17 cellular contexts compared by ENCODE assay signal in the genomic region with DNA sequence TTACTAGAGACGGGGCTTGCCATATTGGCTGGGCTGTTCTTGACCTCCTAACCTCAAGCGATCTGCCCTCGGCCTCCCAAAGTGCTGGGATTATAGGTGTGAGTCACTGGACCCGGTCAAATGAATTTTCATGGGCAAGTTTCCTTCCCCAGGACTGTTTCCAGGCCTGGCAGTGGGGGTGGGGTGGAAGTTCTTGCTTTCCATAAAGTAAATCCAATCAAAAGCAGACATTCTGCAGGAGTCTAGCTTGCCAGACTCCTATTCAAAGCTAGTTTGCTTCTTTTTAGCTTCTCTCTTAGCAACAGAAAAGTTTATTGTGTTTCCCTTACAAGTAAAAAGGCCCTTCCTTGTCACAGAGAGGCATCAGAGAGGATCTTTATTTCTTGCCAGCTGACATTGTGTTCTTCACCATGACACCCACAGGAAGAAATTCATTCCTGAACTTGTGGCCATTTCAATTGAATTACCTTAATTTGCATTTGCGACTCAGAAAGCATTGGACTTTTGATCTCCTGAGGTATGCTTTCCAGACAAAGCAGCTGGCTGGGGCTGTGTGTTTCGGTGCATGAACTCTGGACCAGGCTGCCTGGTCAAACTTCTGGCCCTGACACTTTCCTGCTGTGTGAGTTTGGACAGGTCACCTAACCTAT. TPM values are rescaled to one million over a fixed set of nuclear protein-coding genes. Genes with fewer than 3 reads are reported as not detected.
DNase-seq lines count a peak whose midpoint lies in the region; ATAC-seq and TF ChIP-seq lines count a peak whose summit lies in the region.
"Had no signal": no experiment of that assay in that cellular context is flagged by ENCODE, and none has a peak within 500 bp of the region (broad histone marks: within the 10 kb centered on the region; RNA-seq: fewer than 3 reads in every experiment).

No MANE protein-coding gene starts in this region.

- DNase-seq in ELR (ENCODE audit: low read depth) = peak; percentile 39
- peak; percentile 21 for DNase-seq in T1000 (lab: John Stamatoyannopoulos, UW)
- peak; percentile 29 to 63 for DNase-seq in hippocampal formation (lab: John Stamatoyannopoulos, UW)
- DNase-seq in natural killer cell treated with Interleukin-12 subunit alpha and Interleukin-12 subunit beta and Interleukin-15 and Interleukin-18, amount 100 ng/mL, for 72 hours (ENCODE audit: low spot score) = no peak
- no peak for DNase-seq in activated T-cell treated with anti-CD3 and anti-CD28 coated beads, Interleukin-2, amount 50 U/mL, for 48 hours
- DNase-seq in left ventricle myocardium inferior = no peak
- DNase-seq: activated CD4-positive, alpha-beta T cell treated with anti-CD3 and anti-CD28 coated beads, Interleukin-2, amount 10 ng/mL, durations not matched to agents 24 days and 14 days; effector memory CD4-positive, alpha-beta T cell; GOT3; NCI-H524; nephron progenitor cell; stimulated activated CD4-positive, alpha-beta T cell treated with anti-CD3 and anti-CD28 coated beads, Interleukin-2, amount 100 ng/mL, for 24 hours had no signal

- no peak overlapping the region for H3K27ac Mint-ChIP-seq in natural killer cell treated with Interleukin-12 subunit alpha and Interleukin-12 subunit beta and Interleukin-15 and Interleukin-18, amount 100 ng/mL, for 72 hours
- H3K27ac Mint-ChIP-seq: activated CD4-positive, alpha-beta T cell treated with anti-CD3 and anti-CD28 coated beads, Interleukin-2, amount 10 ng/mL, durations not matched to agents 24 days and 14 days; activated naive CD4-positive, alpha-beta T cell treated with anti-CD3 and anti-CD28 coated beads, Interleukin-2, amount 50 U/mL, for 72 hours; stimulated activated naive CD8-positive, alpha-beta T cell treated with anti-CD3 and anti-CD28 coated beads, Interleukin-15, Interleukin-2, amounts not matched to agents 100 ng/mL and 50 ng/mL, for 24 hours had no signal

- ATAC-seq in HG03354 (IDR thresholded peaks at IDR 0.05; ENCODE audit: poor library complexity, severe bottlenecking, unreplicated experiment) = no peak
- no peak for ATAC-seq in natural killer cell treated with Interleukin-12 subunit alpha and Interleukin-12 subunit beta and Interleukin-15 and Interleukin-18, amount 100 ng/mL, for 72 hours
- ATAC-seq: activated naive CD4-positive, alpha-beta T cell treated with anti-CD3 and anti-CD28 coated beads, Interleukin-2, amount 50 U/mL, for 72 hours had no signal

- H3K4me3 ChIP-seq in rectal smooth muscle tissue (ENCODE audit: low read length) (no peak overlapping the region), left ventricle myocardium inferior (no peak overlapping the region)

- no peaks in the 10 kb centered on the region for H3K4me1 Mint-ChIP-seq in natural killer cell treated with Interleukin-12 subunit alpha and Interleukin-12 subunit beta and Interleukin-15 and Interleukin-18, amount 100 ng/mL, for 72 hours (ENCODE audit: low read depth in 2 of 2)
- H3K4me1 Mint-ChIP-seq: activated CD4-positive, alpha-beta T cell treated with anti-CD3 and anti-CD28 coated beads, Interleukin-2, amount 10 ng/mL, durations not matched to agents 24 days and 14 days had no signal

- no peaks in the 10 kb centered on the region for H3K36me3 Mint-ChIP-seq in natural killer cell treated with Interleukin-12 subunit alpha and Interleukin-12 subunit beta and Interleukin-15 and Interleukin-18, amount 100 ng/mL, for 72 hours
- H3K36me3 Mint-ChIP-seq: activated naive CD4-positive, alpha-beta T cell treated with anti-CD3 and anti-CD28 coated beads, Interleukin-2, amount 50 U/mL, for 72 hours had no signal

- no peaks in the 10 kb centered on the region for H3K36me3 ChIP-seq in rectal smooth muscle tissue (ENCODE audit: control insufficient read depth, insufficient read depth, low read length)
- H3K36me3 ChIP-seq in left ventricle myocardium inferior = no peaks in the 10 kb centered on the region

- no peaks in the 10 kb centered on the region for H3K9me3 ChIP-seq in left ventricle myocardium inferior (replicated peaks)

- H3K9ac ChIP-seq in rectal smooth muscle tissue (ENCODE audit: low read length) = no peak overlapping the region

- peaks cover 5% of the 10 kb centered on the region for H3K4me1 ChIP-seq in rectal smooth muscle tissue (ENCODE audit: control insufficient read depth, insufficient read depth, low read length)
- peaks cover 7% of the 10 kb centered on the region for H3K4me1 ChIP-seq in left ventricle myocardium inferior

- no peak overlapping the region for H3K4me3 Mint-ChIP-seq in natural killer cell treated with Interleukin-12 subunit alpha and Interleukin-12 subunit beta and Interleukin-15 and Interleukin-18, amount 100 ng/mL, for 72 hours
- H3K4me3 Mint-ChIP-seq: activated CD4-positive, alpha-beta T cell treated with anti-CD3 and anti-CD28 coated beads, Interleukin-2, amount 10 ng/mL, durations not matched to agents 24 days and 14 days; nephron progenitor cell; stimulated activated naive CD8-positive, alpha-beta T cell treated with anti-CD3 and anti-CD28 coated beads, Interleukin-15, Interleukin-2, amounts not matched to agents 100 ng/mL and 50 ng/mL, for 24 hours had no signal

- H3K27ac ChIP-seq in rectal smooth muscle tissue (ENCODE audit: low read depth, low read length) = peak overlapping the region; percentile 6
- no peak overlapping the region for H3K27ac ChIP-seq in left ventricle myocardium inferior (replicated peaks)
- H3K27ac ChIP-seq: C4-2B had no signal

- peaks cover 20% of the 10 kb centered on the region for H3K9me3 Mint-ChIP-seq in natural killer cell treated with Interleukin-12 subunit alpha and Interleukin-12 subunit beta and Interleukin-15 and Interleukin-18, amount 100 ng/mL, for 72 hours
- H3K9me3 Mint-ChIP-seq: activated CD4-positive, alpha-beta T cell treated with anti-CD3 and anti-CD28 coated beads, Interleukin-2, amount 10 ng/mL, durations not matched to agents 24 days and 14 days; nephron progenitor cell had no signal

- intact Hi-C loops in left ventricle myocardium inferior (cut with micrococcal nuclease) = no loop called here

- TF ChIP-seq CTCF in left ventricle myocardium inferior (IDR thresholded peaks at IDR 0.05; ENCODE audit: borderline replicate concordance) = no peak

- no peaks in the 10 kb centered on the region for H3K27me3 ChIP-seq in rectal smooth muscle tissue (ENCODE audit: control insufficient read depth, insufficient read depth, low read length)
- H3K27me3 ChIP-seq in left ventricle myocardium inferior (ENCODE audit: low read depth) = peaks cover 6% of the 10 kb centered on the region

- H3K27me3 Mint-ChIP-seq in natural killer cell treated with Interleukin-12 subunit alpha and Interleukin-12 subunit beta and Interleukin-15 and Interleukin-18, amount 100 ng/mL, for 72 hours = no peaks in the 10 kb centered on the region
- H3K27me3 Mint-ChIP-seq: activated CD4-positive, alpha-beta T cell treated with anti-CD3 and anti-CD28 coated beads, Interleukin-2, amount 10 ng/mL, durations not matched to agents 24 days and 14 days; stimulated activated naive CD8-positive, alpha-beta T cell treated with anti-CD3 and anti-CD28 coated beads, Interleukin-15, Interleukin-2, amounts not matched to agents 100 ng/mL and 50 ng/mL, for 24 hours had no signal

RNA-seq across cellular contexts. Expression of gene LYPD1, which starts 37.9 kb away (rescaled TPM):
- total RNA-seq in natural killer cell treated with Interleukin-12 subunit alpha and Interleukin-12 subunit beta and Interleukin-15 and Interleukin-18, amount 100 ng/mL, for 72 hours = not detected
- not detected for total RNA-seq in left ventricle myocardium inferior
- total RNA-seq: activated CD4-positive, alpha-beta T cell treated with anti-CD3 and anti-CD28 coated beads, Interleukin-2, amount 10 ng/mL, durations not matched to agents 24 days and 14 days; activated naive CD4-positive, alpha-beta T cell treated with anti-CD3 and anti-CD28 coated beads, Interleukin-2, amount 50 U/mL, for 72 hours had no signal

Comparison
In these comparisons a context has a peak if more than half of its experiments do, and no peak if none do; other contexts are left out.
1. DNase-seq: peak in ELR (single experiment), T1000 (single experiment) and hippocampal formation (2 of 2); none in natural killer cell treated with Interleukin-12 subunit alpha and Interleukin-12 subunit beta and Interleukin-15 and Interleukin-18, amount 100 ng/mL, for 72 hours (single experiment), activated T-cell treated with anti-CD3 and anti-CD28 coated beads, Interleukin-2, amount 50 U/mL, for 48 hours (0 of 2) and left ventricle myocardium inferior (single experiment).